In genomic region chr13:61770697-61771096, GRCh38 we compare ENCODE assay signal across 25 cellular contexts.
A peak's percentile ranks its signal among the peaks of the same experiment; 100 is the strongest.
DNase-seq lines count a peak whose midpoint lies in the region; ATAC-seq, FAIRE-seq and TF ChIP-seq lines count a peak whose summit lies in the region.
"Had no signal": no experiment of that assay in that cellular context is flagged by ENCODE, and none has a peak within 500 bp of the region (broad histone marks: within the 10 kb centered on the region; RNA-seq: fewer than 3 reads in every experiment).

No MANE protein-coding gene starts in this region.

- no TSS peak for BruUV-seq in HepG2 (replicated peaks; lab: Mats Ljungman, UMichigan)

- H3K27me3 ChIP-seq in HepG2 (ENCODE audit: control insufficient read depth in 1 of 2, insufficient read depth in 2 of 2, low read length in 2 of 2), result no peaks in the 10 kb centered on the region
- no peaks in the 10 kb centered on the region for H3K27me3 ChIP-seq in right lobe of liver
- H3K27me3 ChIP-seq: BLaER1 treated with 17β-estradiol and CSF1 and Interleukin-3, amounts not matched to agents 10 nM and 100 nM; MG63; SJCRH30 had no signal

- no peaks in the 10 kb centered on the region for H3K9me3 Mint-ChIP-seq in WTC11

- H3K27ac ChIP-seq in HepG2 (ENCODE audit: extremely low read length, insufficient read depth, low read length) (no peak overlapping the region), right lobe of liver (no peak overlapping the region), kidney (ENCODE audit: low read depth in 2 of 2, low read length in 2 of 2) (no peak overlapping the region)
- H3K27ac ChIP-seq: 22Rv1; BLaER1 treated with 17β-estradiol and CSF1 and Interleukin-3, amounts not matched to agents 10 nM and 100 nM; PC-9; SJCRH30 had no signal

- TF ChIP-seq CTCF in HepG2 (CRISPR knock-in tag; IDR thresholded peaks at IDR 0.05) (no peak), right lobe of liver (IDR thresholded peaks at IDR 0.05) (no peak), WTC11 (IDR thresholded peaks at IDR 0.05) (no peak), kidney (IDR thresholded peaks at IDR 0.05; ENCODE audit: borderline replicate concordance, extremely low read depth, insufficient read depth) (no peak)

- H3K9ac ChIP-seq in HepG2 (ENCODE audit: insufficient read depth, low read depth, low read length) (no peak overlapping the region), kidney (ENCODE audit: low read length in 2 of 2) (no peak overlapping the region)
- H3K9ac ChIP-seq: BLaER1 treated with 17β-estradiol and CSF1 and Interleukin-3, amounts not matched to agents 10 nM and 100 nM had no signal

- no peaks in the 10 kb centered on the region for H3K79me2 ChIP-seq in HepG2 (ENCODE audit: insufficient read depth, low read length)

- POLR2A ChIA-PET in HepG2 (lab: Yijun Ruan, JAX) (no interaction called here), WTC11 (lab: Charles Lee) (no interaction called here)

- H3K9me3 ChIP-seq in HepG2 (ENCODE audit: low read length) (no peaks in the 10 kb centered on the region), right lobe of liver (no peaks in the 10 kb centered on the region), kidney (ENCODE audit: control insufficient read depth in 1 of 2, low read length in 2 of 2) (peaks cover 0 to 5% of the 10 kb centered on the region in 2 donors)
- H3K9me3 ChIP-seq: MG63, SJCRH30 had no signal

- H3K4me1 Mint-ChIP-seq in WTC11, result no peaks in the 10 kb centered on the region
- H3K4me1 Mint-ChIP-seq: CD8-positive, alpha-beta memory T cell had no signal

- CTCF ChIA-PET in HepG2 (lab: Yijun Ruan, JAX; ENCODE audit: low intra/inter-chr PET ratio, low total read pairs), result no interaction called here
- CTCF ChIA-PET in WTC11 (lab: Charles Lee), result no interaction called here

- no peaks in the 10 kb centered on the region for H3K27me3 Mint-ChIP-seq in WTC11 (ENCODE audit: low read depth)
- H3K27me3 Mint-ChIP-seq: CD8-positive, alpha-beta memory T cell had no signal

- H3K36me3 Mint-ChIP-seq in WTC11, result no peaks in the 10 kb centered on the region
- H3K36me3 Mint-ChIP-seq: CD8-positive, alpha-beta memory T cell had no signal

- FAIRE-seq in HepG2 (lab: Jason Lieb, UNC), result no peak
- FAIRE-seq in kidney (lab: Jason Lieb, UNC), result no peak
- FAIRE-seq: GM19239, H54 had no signal

- DNase-seq in HepG2 (ENCODE audit: low spot score) (no peak), right lobe of liver (no peak), WTC11 (ENCODE audit: low spot score) (no peak), kidney (peak; percentile 22), NOMO-1 (lab: John Stamatoyannopoulos, UW; ENCODE audit: unreplicated experiment in 2 of 2) (no peak), SHP77 (lab: John Stamatoyannopoulos, UW) (no peak), UCSD-AML1 (lab: John Stamatoyannopoulos, UW; ENCODE audit: unreplicated experiment) (no peak), iPS-NIHi7 (ENCODE audit: extremely low spot score) (no peak)
- DNase-seq: ACHN; CD8-positive, alpha-beta memory T cell; GDM1; Kasumi-1; MG63; NCI-H1417; NCI-H1694 treated with DMSO at 0.1 percent for 48 hours; NCI-H2081 treated with DMSO at 0.1 percent for 48 hours; NCI-H2171 treated with DMSO at 0.1 percent for 48 hours; NCI-H446; NCI-H526; PC-9; SJCRH30 had no signal

- H3K4me1 ChIP-seq in HepG2 (ENCODE audit: insufficient read depth, low read length) (no peaks in the 10 kb centered on the region), right lobe of liver (no peaks in the 10 kb centered on the region), kidney (ENCODE audit: control insufficient read depth in 1 of 2, insufficient read depth in 1 of 2, low read depth in 1 of 2, low read length in 2 of 2) (no peaks in the 10 kb centered on the region)
- H3K4me1 ChIP-seq: BLaER1 treated with 17β-estradiol and CSF1 and Interleukin-3, amounts not matched to agents 10 nM and 100 nM; SJCRH30 had no signal

- H3K4me3 ChIP-seq in HepG2 (replicated peaks in 1 of 3; ENCODE audit: insufficient read depth in 1 of 3, low read depth in 2 of 3, low read length in 3 of 3) (no peak overlapping the region), right lobe of liver (no peak overlapping the region), kidney (ENCODE audit: low read length in 2 of 2) (no peak overlapping the region)
- H3K4me3 ChIP-seq: BLaER1 treated with 17β-estradiol and CSF1 and Interleukin-3, amounts not matched to agents 10 nM and 100 nM; MG63; PC-9; SJCRH30 had no signal

- H3K36me3 ChIP-seq in HepG2 (replicated peaks in 1 of 2; ENCODE audit: control insufficient read depth in 1 of 2, insufficient read depth in 2 of 2, low read length in 2 of 2) (no peaks in the 10 kb centered on the region), right lobe of liver (no peaks in the 10 kb centered on the region), kidney (ENCODE audit: control insufficient read depth in 1 of 2, insufficient read depth in 2 of 2, low read length in 2 of 2) (no peaks in the 10 kb centered on the region)
- H3K36me3 ChIP-seq: BLaER1 treated with 17β-estradiol and CSF1 and Interleukin-3, amounts not matched to agents 10 nM and 100 nM; MG63; SJCRH30 had no signal

- no peak overlapping the region for H3K4me3 Mint-ChIP-seq in WTC11
- H3K4me3 Mint-ChIP-seq: CD8-positive, alpha-beta memory T cell had no signal

- TF ChIP-seq EP300 in HepG2 (IDR thresholded peaks at IDR 0.05; ENCODE audit: low read depth in 2 of 2, low read length in 2 of 2), result no peak
- no peak for TF ChIP-seq EP300 in HepG2 (CRISPR knock-in tag; IDR thresholded peaks at IDR 0.05; ENCODE audit: borderline replicate concordance)

- H3K27ac Mint-ChIP-seq in WTC11, result no peak overlapping the region
- H3K27ac Mint-ChIP-seq: CD8-positive, alpha-beta memory T cell had no signal

- H3K4me2 ChIP-seq in HepG2 (ENCODE audit: low read depth, low read length), result no peak overlapping the region
- H3K4me2 ChIP-seq: BLaER1 treated with 17β-estradiol and CSF1 and Interleukin-3, amounts not matched to agents 10 nM and 100 nM; PC-9 had no signal

- peak overlapping the region; percentile 6 for H2AFZ ChIP-seq in HepG2 (ENCODE audit: low read length)
- H2AFZ ChIP-seq: PC-9 had no signal

- ATAC-seq in HepG2, result no peak
- no peak for ATAC-seq in right lobe of liver
- ATAC-seq in WTC11, result peak; percentile 48; the same call in 1 of the 2 replicates

- WGBS in HepG2 (ENCODE audit: low lambda C conversion rate), result 0% methylated on average over 4 of the region's 4 CpGs
- WGBS in right lobe of liver (ENCODE audit: insufficient coverage, low coverage, low lambda C conversion rate, missing lambda C conversion rate), result 47% methylated on average over 4 of the region's 4 CpGs

- intact Hi-C loops in HepG2 (cut with micrococcal nuclease; ENCODE audit: unreplicated experiment) (no loop called here), right lobe of liver (cut with DNase I) (no loop called here), kidney (cut with DNase I) (no loop called here)

- no peaks in the 10 kb centered on the region for H4K20me1 ChIP-seq in HepG2 (ENCODE audit: insufficient read depth, low read length)
- H4K20me1 ChIP-seq: BLaER1 treated with 17β-estradiol and CSF1 and Interleukin-3, amounts not matched to agents 10 nM and 100 nM had no signal

- no peak for TF ChIP-seq POLR2A in HepG2 (IDR thresholded peaks at IDR 0.05; ENCODE audit: insufficient read depth in 1 of 2, low read depth in 2 of 2, low read length in 2 of 2)
- no peak for TF ChIP-seq POLR2A in right lobe of liver (IDR thresholded peaks at IDR 0.05)

- no peak for TF ChIP-seq RAD21 in HepG2 (CRISPR knock-in tag; IDR thresholded peaks at IDR 0.05)

- in situ Hi-C loops in HepG2 (cut with HindIII; ENCODE audit: extremely low pct_ligation_motif_present, low pct_unique_long_range_greater_than_20kb), result no loop called here

TF ChIP-seq in HepG2, 621 proteins besides CTCF, POLR2A, EP300 and RAD21 (continues in another document):
- TF ChIP-seq ZNF556 (CRISPR knock-in tag; IDR thresholded peaks at IDR 0.05; ENCODE audit: borderline replicate concordance) (no peak), SNAPC5 (CRISPR knock-in tag; IDR thresholded peaks at IDR 0.05; ENCODE audit: borderline replicate concordance) (no peak), PHF20 (CRISPR knock-in tag; IDR thresholded peaks at IDR 0.05) (no peak), ZNF484 (CRISPR knock-in tag; IDR thresholded peaks at IDR 0.05; ENCODE audit: borderline replicate concordance, low read depth) (no peak), MYNN (CRISPR knock-in tag; IDR thresholded peaks at IDR 0.05; ENCODE audit: low read depth) (no peak), MTERF4 (CRISPR knock-in tag; IDR thresholded peaks at IDR 0.05) (no peak), ZNF773 (CRISPR knock-in tag; IDR thresholded peaks at IDR 0.05; ENCODE audit: borderline replicate concordance) (no peak), NFYB (CRISPR knock-in tag; IDR thresholded peaks at IDR 0.05) (no peak)

TF ChIP-seq in WTC11, 78 proteins besides CTCF, POLR2A, EP300 and RAD21:
- no peak for TF ChIP-seq MXD4 (CRISPR knock-in tag; IDR thresholded peaks at IDR 0.05; ENCODE audit: borderline replicate concordance)
- TF ChIP-seq EMX1 (CRISPR knock-in tag; IDR thresholded peaks at IDR 0.05), result no peak
- TF ChIP-seq ZBTB21 (CRISPR knock-in tag; IDR thresholded peaks at IDR 0.05; ENCODE audit: borderline replicate concordance), result no peak
- no peak for TF ChIP-seq ZNF121 (CRISPR knock-in tag; IDR thresholded peaks at IDR 0.05)
- no peak for TF ChIP-seq ATF3 (CRISPR knock-in tag; conservative IDR thresholded peaks at IDR 0.05)
